Comparison of ENCODE assay signal across 15 cellular contexts in genomic region chr7:100614308-100614861, GRCh38. TPM values are rescaled to one million over a fixed set of nuclear protein-coding genes. Genes with fewer than 3 reads are reported as not detected.
"Had no signal": no experiment of that assay in that cellular context is flagged by ENCODE, and none has a peak within 500 bp of the region (broad histone marks: within the 10 kb centered on the region; RNA-seq: fewer than 3 reads in every experiment).

No MANE protein-coding gene starts in this region.

- H3K27ac ChIP-seq: colonic mucosa, gastroesophageal sphincter, left lung, testis, upper lobe of right lung had no signal

- ATAC-seq: gastroesophageal sphincter; left lung; natural killer cell treated with Interleukin-12 subunit alpha and Interleukin-12 subunit beta and Interleukin-15 and Interleukin-18, amount 100 ng/mL, for 72 hours; stimulated activated naive CD8-positive, alpha-beta T cell treated with anti-CD3 and anti-CD28 coated beads, Interleukin-15, amount 100 ng/mL, for 72 hours; upper lobe of right lung had no signal

- H3K4me1 ChIP-seq: colonic mucosa had no signal

- H3K9me3 ChIP-seq: colonic mucosa, gastroesophageal sphincter, left lung, testis, upper lobe of right lung had no signal

- DNase-seq: activated CD4-positive, alpha-beta T cell treated with anti-CD3 and anti-CD28 coated beads for 48 hours; activated effector memory CD4-positive, alpha-beta T cell treated with anti-CD3 and anti-CD28 coated beads, Interleukin-2, amount 50 U/mL, for 16 hours; activated T-cell treated with anti-CD3 and anti-CD28 coated beads, Interleukin-2, amount 50 U/mL, for 24 hours; caudate nucleus; colonic mucosa; effector memory CD4-positive, alpha-beta T cell; islet precursor cell; left lung; stimulated activated CD4-positive, alpha-beta T cell treated with anti-CD3 and anti-CD28 coated beads, Interleukin-4, amount 100 ng/mL, for 1 hour; stimulated activated naive CD8-positive, alpha-beta T cell treated with anti-CD3 and anti-CD28 coated beads, Interleukin-15, amount 100 ng/mL, for 72 hours; testis; upper lobe of right lung had no signal

- H3K36me3 ChIP-seq: colonic mucosa, upper lobe of right lung had no signal

- H3K36me3 Mint-ChIP-seq: natural killer cell treated with Interleukin-12 subunit alpha and Interleukin-12 subunit beta and Interleukin-15 and Interleukin-18, amount 100 ng/mL, for 72 hours had no signal

- H3K27me3 Mint-ChIP-seq: activated T-cell treated with anti-CD3 and anti-CD28 coated beads, Interleukin-2, amount 50 U/mL, for 24 hours; natural killer cell treated with Interleukin-12 subunit alpha and Interleukin-12 subunit beta and Interleukin-15 and Interleukin-18, amount 100 ng/mL, for 72 hours; stimulated activated naive CD8-positive, alpha-beta T cell treated with anti-CD3 and anti-CD28 coated beads, Interleukin-15, amount 100 ng/mL, for 72 hours had no signal

- H3K27ac Mint-ChIP-seq: activated T-cell treated with anti-CD3 and anti-CD28 coated beads, Interleukin-2, amount 50 U/mL, for 24 hours; stimulated activated naive CD8-positive, alpha-beta T cell treated with anti-CD3 and anti-CD28 coated beads, Interleukin-15, amount 100 ng/mL, for 72 hours had no signal

- H3K9me3 Mint-ChIP-seq: activated T-cell treated with anti-CD3 and anti-CD28 coated beads, Interleukin-2, amount 50 U/mL, for 24 hours; natural killer cell treated with Interleukin-12 subunit alpha and Interleukin-12 subunit beta and Interleukin-15 and Interleukin-18, amount 100 ng/mL, for 72 hours; stimulated activated naive CD8-positive, alpha-beta T cell treated with anti-CD3 and anti-CD28 coated beads, Interleukin-15, amount 100 ng/mL, for 72 hours had no signal

- H3K4me3 ChIP-seq: colonic mucosa, gastroesophageal sphincter, testis, upper lobe of right lung had no signal

- H3K27me3 ChIP-seq: colonic mucosa, gastroesophageal sphincter, left lung, testis, upper lobe of right lung had no signal

RNA-seq across cellular contexts. Expression of gene TFR2, which starts 27.0 kb away (rescaled TPM):
- total RNA-seq: fibroblast of lung had no signal
